ENCODE assay signal across 1 cellular context in genomic region chr7:107016312-107016711, GRCh38.
TF ChIP-seq lines count a peak whose summit lies in the region.

No MANE protein-coding gene starts in this region.

TF ChIP-seq in K562, 482 proteins besides CTCF, POLR2A, EP300 and RAD21 (continued from another document and continues in another):
- TF ChIP-seq MGA (IDR thresholded peaks at IDR 0.05) = 0 out of 2 replicates have a peak, but pooled peaks have one; percentile 18
- no peak for TF ChIP-seq PRPF4 (IDR thresholded peaks at IDR 0.05; ENCODE audit: insufficient read depth, low read depth, low read length, poor library complexity, severe bottlenecking)
- no peak for TF ChIP-seq KHSRP (IDR thresholded peaks at IDR 0.05)
- no peak for TF ChIP-seq U2AF2 (optimal IDR thresholded peaks at IDR 0.05; ENCODE audit: low read depth, low read length)
- TF ChIP-seq GABPB1 (CRISPR knock-in tag; IDR thresholded peaks at IDR 0.05) = no peak
- TF ChIP-seq TRIM28 (IDR thresholded peaks at IDR 0.05) = 0 out of 2 replicates have a peak, but pooled peaks have one; percentile 30
- 0 out of 2 replicates have a peak, but pooled peaks have one; percentile 20 for TF ChIP-seq CREB3 (tag; conservative IDR thresholded peaks at IDR 0.05; ENCODE audit: low read depth)
- no peak for TF ChIP-seq DLX4 (CRISPR knock-in tag; IDR thresholded peaks at IDR 0.05)
- peak; percentile 20 to 57; a peak in 2 of 4 replicates for TF ChIP-seq ARNT (IDR thresholded peaks at IDR 0.05)
- peak; percentile 51; the same call in 1 of the 2 replicates for TF ChIP-seq NFIC (IDR thresholded peaks at IDR 0.05)
- peak; percentile 48; the same call in 1 of the 2 replicates for TF ChIP-seq CREM (IDR thresholded peaks at IDR 0.05; ENCODE audit: low read depth)
- TF ChIP-seq ZBTB7A (IDR thresholded peaks at IDR 0.05; ENCODE audit: borderline replicate concordance, control insufficient read depth, low read depth, low read length) = no peak
- TF ChIP-seq TAL1 (IDR thresholded peaks at IDR 0.05) = peak; percentile 59
- TF ChIP-seq RBBP5 (IDR thresholded peaks at IDR 0.05; ENCODE audit: borderline replicate concordance, insufficient read depth, low read length, poor library complexity, severe bottlenecking) = no peak
- TF ChIP-seq L3MBTL2 (IDR thresholded peaks at IDR 0.05) = 0 out of 2 replicates have a peak, but pooled peaks have one; percentile 22
- TF ChIP-seq PRDM10 (IDR thresholded peaks at IDR 0.05; ENCODE audit: partially characterized antibody) = peak; percentile 8
- TF ChIP-seq SNAPC5 (CRISPR knock-in tag; IDR thresholded peaks at IDR 0.05) = no peak
- 0 out of 4 replicates have a peak, but pooled peaks of 1 of the 2 experiments have one; percentile 27 for TF ChIP-seq MNT (conservative IDR thresholded peaks at IDR 0.05)
- TF ChIP-seq ZC3H4 (CRISPR knock-in tag; IDR thresholded peaks at IDR 0.05; ENCODE audit: borderline replicate concordance) = no peak
- peak in 1 of 2 experiments; percentile 69; a peak in 2 of 4 replicates for TF ChIP-seq RCOR1 (IDR thresholded peaks at IDR 0.05; ENCODE audit: borderline replicate concordance in 1 of 2, low read depth in 2 of 2, low read length in 2 of 2)
- TF ChIP-seq SMAD4 (CRISPR knock-in tag; conservative IDR thresholded peaks at IDR 0.05) = peak; percentile 50; the same call in 1 of the 2 replicates
- no peak for TF ChIP-seq TRIM24 (IDR thresholded peaks at IDR 0.05)
- no peak for TF ChIP-seq TFE3 (CRISPR knock-in tag; IDR thresholded peaks at IDR 0.05)
- TF ChIP-seq ZNF197 (CRISPR knock-in tag; IDR thresholded peaks at IDR 0.05; ENCODE audit: low read depth) = no peak
